ENCODE assay signal across 1 cellular context in genomic region chr9:92290785-92291429, GRCh38.
TF ChIP-seq lines count a peak whose summit lies in the region.

No MANE protein-coding gene starts in this region.

TF ChIP-seq in WTC11, 78 proteins besides CTCF, POLR2A, EP300 and RAD21 (continued from another document):
- TF ChIP-seq MLX (CRISPR knock-in tag; IDR thresholded peaks at IDR 0.05) (no peak), HMGXB4 (CRISPR knock-in tag; IDR thresholded peaks at IDR 0.05) (no peak), AFF4 (CRISPR knock-in tag; IDR thresholded peaks at IDR 0.05; ENCODE audit: borderline replicate concordance) (no peak), NR3C1 (CRISPR knock-in tag; conservative IDR thresholded peaks at IDR 0.05; ENCODE audit: low read depth) (no peak), ZNF396 (CRISPR knock-in tag; IDR thresholded peaks at IDR 0.05; ENCODE audit: borderline replicate concordance) (no peak), SOX15 (CRISPR knock-in tag; IDR thresholded peaks at IDR 0.05) (no peak), TP53 (CRISPR knock-in tag; IDR thresholded peaks at IDR 0.05) (no peak), USF2 (CRISPR knock-in tag; IDR thresholded peaks at IDR 0.05) (no peak), JUN (CRISPR knock-in tag; IDR thresholded peaks at IDR 0.05) (no peak), FOXK1 (CRISPR knock-in tag; IDR thresholded peaks at IDR 0.05) (no peak), OVOL2 (CRISPR knock-in tag; IDR thresholded peaks at IDR 0.05; ENCODE audit: borderline replicate concordance) (no peak), KAT7 (CRISPR knock-in tag; IDR thresholded peaks at IDR 0.05; ENCODE audit: borderline replicate concordance) (no peak), PRRX2 (CRISPR knock-in tag; IDR thresholded peaks at IDR 0.05) (no peak)
